12 cellular contexts compared by ENCODE assay signal in the genomic region with DNA sequence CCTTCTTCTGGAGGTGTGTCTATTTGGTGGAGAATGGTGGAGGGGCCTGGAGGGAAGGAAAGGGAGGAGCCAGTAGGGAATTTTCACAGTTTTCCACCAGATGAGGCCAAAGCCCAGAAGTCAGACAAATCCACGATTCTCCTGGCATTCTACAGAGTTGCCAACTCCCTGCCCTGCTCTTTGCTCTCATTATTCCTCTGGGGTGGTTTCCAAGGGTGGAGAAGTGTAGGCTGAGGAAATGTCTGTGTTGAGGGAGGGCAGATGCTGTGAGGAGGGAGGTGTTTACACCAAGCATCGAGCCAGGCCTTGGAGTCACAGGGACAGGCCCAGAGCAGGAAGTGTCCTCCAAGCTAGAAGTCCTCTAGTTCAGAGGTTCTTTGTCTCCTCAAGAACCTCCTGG.
DNase-seq lines count a peak whose midpoint lies in the region; ATAC-seq and TF ChIP-seq lines count a peak whose summit lies in the region.
"Had no signal": no experiment of that assay in that cellular context is flagged by ENCODE, and none has a peak within 500 bp of the region (broad histone marks: within the 10 kb centered on the region; RNA-seq: fewer than 3 reads in every experiment).

No MANE protein-coding gene starts in this region.

- H3K4me1 ChIP-seq in left lung (peaks cover 10 to 46% of the 10 kb centered on the region in 2 donors), Caco-2 (no peaks in the 10 kb centered on the region)

- H3K4me3 Mint-ChIP-seq in Caco-2 (ENCODE audit: unreplicated experiment) = no peak overlapping the region
- H3K4me3 Mint-ChIP-seq: H9 had no signal

- H3K27ac ChIP-seq in left lung = peak overlapping the region; percentile 21 to 79
- H3K27ac ChIP-seq: SJCRH30 had no signal

- H3K4me3 ChIP-seq in MG63 = no peak overlapping the region
- no peak overlapping the region for H3K4me3 ChIP-seq in left lung
- no peak overlapping the region for H3K4me3 ChIP-seq in Caco-2 (ENCODE audit: low read depth, low read length)
- H3K4me3 ChIP-seq: SJCRH30 had no signal

- H3K27me3 Mint-ChIP-seq in Caco-2 (ENCODE audit: insufficient read depth, unreplicated experiment) = no peaks in the 10 kb centered on the region

- POLR2A ChIA-PET in Caco-2 (lab: Charles Lee) = interaction anchor here (1.0 kb wide), 1 partner anchor 195 kb away, joined by 3 read pairs; no protein-coding TSS in a partner anchor

- H3K36me3 Mint-ChIP-seq in Caco-2 (ENCODE audit: insufficient read depth, unreplicated experiment) = no peaks in the 10 kb centered on the region

- no peak for TF ChIP-seq CTCF in left lung (IDR thresholded peaks at IDR 0.05)
- no peak for TF ChIP-seq CTCF in Caco-2 (IDR thresholded peaks at IDR 0.05; ENCODE audit: insufficient read depth in 1 of 2, low read depth in 1 of 2, low read length in 1 of 2, severe bottlenecking in 1 of 2, unreplicated experiment in 1 of 2)

- CTCF ChIA-PET in Caco-2 (lab: Charles Lee) = interaction anchor here (0.7 to 3.2 kb wide), 5 partner anchors 102 to 280 kb away, joined by 3 to 50 read pairs (median 16); no protein-coding TSS in a partner anchor

- no peaks in the 10 kb centered on the region for H3K9me3 Mint-ChIP-seq in Caco-2 (ENCODE audit: unreplicated experiment)
- H3K9me3 Mint-ChIP-seq: H9 had no signal

- H3K27ac Mint-ChIP-seq in Caco-2 (ENCODE audit: unreplicated experiment) = no peak overlapping the region
- H3K27ac Mint-ChIP-seq: H9 had no signal

- H3K36me3 ChIP-seq in MG63 (no peaks in the 10 kb centered on the region), left lung (no peaks in the 10 kb centered on the region), Caco-2 (ENCODE audit: control insufficient read depth, insufficient read depth, low read length) (no peaks in the 10 kb centered on the region)
- H3K36me3 ChIP-seq: SJCRH30 had no signal

- H3K9me3 ChIP-seq in MG63 (no peaks in the 10 kb centered on the region), left lung (no peaks in the 10 kb centered on the region), Caco-2 (no peaks in the 10 kb centered on the region)
- H3K9me3 ChIP-seq: SJCRH30 had no signal

- H3K27me3 ChIP-seq in MG63 = no peaks in the 10 kb centered on the region
- H3K27me3 ChIP-seq in left lung = no peaks in the 10 kb centered on the region
- H3K27me3 ChIP-seq in Caco-2 (replicated peaks; ENCODE audit: control insufficient read depth, insufficient read depth, low read length) = no peaks in the 10 kb centered on the region
- H3K27me3 ChIP-seq: SJCRH30 had no signal

- intact Hi-C loops in left lung (cut with DNase I) = loop anchor here in 1 of 2 donors (5.0 to 10.0 kb wide), 3 partner anchors 157 to 535 kb away; no protein-coding TSS in a partner anchor
- intact Hi-C loops in Caco-2 (cut with micrococcal nuclease; ENCODE audit: unreplicated experiment) = loop anchor here (2.0 to 10.0 kb wide), 4 partner anchors 53 to 545 kb away; partner anchors contain the start of gene LGALSL

- peak; percentile 30 for ATAC-seq in left lung
- ATAC-seq in GM19452 (IDR thresholded peaks at IDR 0.05; ENCODE audit: unreplicated experiment) = no peak
- ATAC-seq in HG03025 (IDR thresholded peaks at IDR 0.05; ENCODE audit: low FRiP score, unreplicated experiment) = no peak

- peak; percentile 53 for DNase-seq in MG63
- DNase-seq in dermis blood vessel endothelial cell = peak; percentile 72
- DNase-seq in left lung = no peak
- peak; percentile 36 for DNase-seq in stromal cell of bone marrow (ENCODE audit: low read depth)
- no peak for DNase-seq in HCEC 1CT
- no peak for DNase-seq in Caco-2
- DNase-seq: H9; NCI-H2107; SJCRH30; stimulated activated CD8-positive, alpha-beta memory T cell treated with anti-CD3 and anti-CD28 coated beads, Interleukin-4, amount 100 ng/mL, for 48 hours had no signal

- no TSS peak for BruUV-seq in Caco-2 (replicated peaks; lab: Mats Ljungman, UMichigan)

- peaks cover 11% of the 10 kb centered on the region for H3K4me1 Mint-ChIP-seq in Caco-2 (ENCODE audit: low read depth, unreplicated experiment)

Comparison
In these comparisons a context has a peak if more than half of its experiments do, and no peak if none do; other contexts are left out.
1. DNase-seq: peak in MG63 (single experiment), dermis blood vessel endothelial cell (single experiment) and stromal cell of bone marrow (single experiment); none in left lung (0 of 2), HCEC 1CT (single experiment) and Caco-2 (0 of 2).